Comparison of ENCODE assay signal across 26 cellular contexts in the genomic region with DNA sequence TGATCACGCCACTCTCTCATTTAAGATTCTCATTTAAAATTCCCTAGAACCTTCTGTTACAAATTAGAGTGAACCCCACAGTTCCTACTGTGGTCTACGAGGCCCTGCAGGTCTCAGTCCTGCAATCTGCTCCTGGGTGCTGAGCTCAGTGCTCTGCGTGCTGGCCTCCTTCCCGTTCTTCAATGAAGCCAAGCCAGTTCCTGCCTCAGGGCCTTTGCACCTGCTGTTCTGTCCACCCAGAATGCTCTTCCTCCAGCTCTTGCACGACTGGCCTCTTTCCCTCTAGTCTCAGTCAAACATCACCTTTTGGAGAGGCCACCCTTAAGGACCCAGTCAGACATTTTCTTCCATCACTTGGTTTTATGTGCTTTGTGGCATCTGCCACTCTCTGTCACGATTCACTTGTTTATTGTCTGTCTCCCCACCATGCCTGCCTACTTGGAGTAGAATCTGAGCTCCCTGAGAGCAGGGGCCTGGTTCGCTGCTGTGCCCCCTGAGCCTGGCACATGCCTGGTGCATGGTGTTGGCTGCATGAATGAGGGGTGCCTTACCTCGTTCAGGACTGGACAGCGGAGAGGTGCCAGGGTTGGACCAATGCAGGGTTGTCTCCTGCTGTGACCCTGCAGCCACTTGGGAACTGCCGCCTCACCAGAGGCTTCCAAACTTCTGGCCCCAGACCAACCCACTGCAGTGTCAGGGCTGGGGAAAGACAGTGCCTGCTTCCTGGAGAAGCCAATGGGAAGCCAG.
"Had no signal": no experiment of that assay in that cellular context is flagged by ENCODE, and none has a peak within 500 bp of the region (broad histone marks: within the 10 kb centered on the region; RNA-seq: fewer than 3 reads in every experiment).

No MANE protein-coding gene starts in this region.

- H3K4me1 ChIP-seq: body of pancreas, SJCRH30 had no signal

- FAIRE-seq: bronchial epithelial cell, TTC549 had no signal

- H3K27ac ChIP-seq: body of pancreas, SJCRH30 had no signal

- ATAC-seq: activated T-cell treated with anti-CD3 and anti-CD28 coated beads, Interleukin-2, amount 50 U/mL, for 72 hours; body of pancreas; T-cell had no signal

- DNase-seq: activated CD4-positive, alpha-beta memory T cell treated with anti-CD3 and anti-CD28 coated beads, Interleukin-2, amount 10 ng/mL, durations not matched to agents 7 days and 5 days; activated CD4-positive, alpha-beta T cell treated with anti-CD3 and anti-CD28 coated beads, Interleukin-2, amount 10 ng/mL, durations not matched to agents 7 days and 5 days; activated CD4-positive, CD25-positive, alpha-beta regulatory T cell; activated CD8-positive, alpha-beta memory T cell treated with anti-CD3 and anti-CD28 coated beads, Interleukin-2, amount 50 U/mL, for 4 hours; activated gamma-delta T cell treated with Interleukin-2 at 50 U/mL for 16 hours; activated naive CD4-positive, alpha-beta T cell treated with anti-CD3 and anti-CD28 coated beads, Interleukin-2, amount 10 ng/mL, durations not matched to agents 7 days and 5 days; activated T-cell treated with anti-CD3 and anti-CD28 coated beads, Interleukin-2, amount 50 U/mL, for 72 hours; aorta; body of pancreas; central memory CD4-positive, alpha-beta T cell; MM.1S; NCI-H1105; NCI-H1436; NCI-H1694 treated with DMSO at 0.1 percent for 48 hours; NCI-H2029 treated with DMSO at 0.1 percent for 48 hours; NCI-H345; NCI-H510A; NCI-H526 treated with DMSO at 0.1 percent for 48 hours; NCI-H82; Right ventricle myocardium superior; RPMI8226; SJCRH30; T-cell; T-helper 2 cell had no signal

- H3K36me3 ChIP-seq: SJCRH30 had no signal

- H3K4me3 ChIP-seq: body of pancreas, SJCRH30 had no signal

- H3K9me3 ChIP-seq: body of pancreas, SJCRH30 had no signal

- H3K27me3 ChIP-seq: body of pancreas, SJCRH30 had no signal
